Comparison of ENCODE assay signal across 15 cellular contexts in the genomic region with DNA sequence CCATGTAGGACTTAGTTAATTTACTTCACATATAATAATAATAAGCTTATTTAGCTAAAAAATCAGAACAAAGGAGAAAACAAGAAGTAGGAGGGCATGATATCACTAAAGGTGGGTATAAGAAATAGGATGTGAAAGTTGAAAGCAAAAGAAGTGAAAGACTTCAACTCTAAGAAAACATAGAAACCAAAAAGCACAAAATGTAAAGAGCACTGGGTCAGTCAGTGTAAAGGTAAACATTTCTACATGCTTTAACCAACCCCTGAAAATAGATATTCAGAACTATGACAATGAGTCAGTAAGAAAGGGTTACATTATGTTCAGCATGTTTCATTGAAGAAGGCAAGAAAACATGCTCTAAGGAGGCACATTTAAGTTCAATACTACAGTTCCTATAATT.
A peak's percentile ranks its signal among the peaks of the same experiment; 100 is the strongest.
DNase-seq lines count a peak whose midpoint lies in the region; ATAC-seq, FAIRE-seq and TF ChIP-seq lines count a peak whose summit lies in the region.
"Had no signal": no experiment of that assay in that cellular context is flagged by ENCODE, and none has a peak within 500 bp of the region (broad histone marks: within the 10 kb centered on the region; RNA-seq: fewer than 3 reads in every experiment).

No MANE protein-coding gene starts in this region.

- no peaks in the 10 kb centered on the region for H3K9me3 ChIP-seq in A549
- H3K9me3 ChIP-seq: neutrophil had no signal

- TF ChIP-seq POLR2A in A549 (IDR thresholded peaks at IDR 0.05; ENCODE audit: low read length) = no peak

- no peak overlapping the region; a peak in 1 of 6 replicates for H3K27ac ChIP-seq in A549
- H3K27ac ChIP-seq: neutrophil had no signal

- TF ChIP-seq CTCF in A549 (IDR thresholded peaks at IDR 0.05) = no peak

- no peak overlapping the region for H3K4me2 ChIP-seq in A549

- no peak for DNase-seq in A549 (ENCODE audit: low read depth in 1 of 2, low spot score in 1 of 2)
- DNase-seq in COR-L47 (lab: John Stamatoyannopoulos, UW) = no peak
- no peak for DNase-seq in NCI-H187 (lab: John Stamatoyannopoulos, UW)
- no peak for DNase-seq in activated CD8-positive, alpha-beta memory T cell treated with anti-CD3 and anti-CD28 coated beads, Interleukin-2, amount 50 U/mL, for 48 hours
- DNase-seq in NCI-H2196 treated with DMSO at 0.1 percent for 48 hours (lab: John Stamatoyannopoulos, UW; ENCODE audit: unreplicated experiment) = no peak
- DNase-seq: 8988T; activated CD4-positive, alpha-beta T cell treated with anti-CD3 and anti-CD28 coated beads for 36 hours; activated naive CD4-positive, alpha-beta T cell treated with anti-CD3 and anti-CD28 coated beads, Interleukin-2, amount 10 ng/mL, durations not matched to agents 7 days and 5 days; DMS53; Kasumi-1; NCI-H345 had no signal

- CTCF ChIA-PET in A549 (lab: Yijun Ruan, JAX) = interaction anchor here (1.2 to 2.8 kb wide), 3 partner anchors 10 to 204 kb away, joined by 4 to 13 read pairs (median 8); no protein-coding TSS in a partner anchor

- ATAC-seq in A549 (no peak), GM19043 (IDR thresholded peaks at IDR 0.05; ENCODE audit: low read depth, unreplicated experiment) (peak; percentile 97), GM21825 (IDR thresholded peaks at IDR 0.05; ENCODE audit: unreplicated experiment) (peak; percentile 96), HG03175 (IDR thresholded peaks at IDR 0.05; ENCODE audit: unreplicated experiment) (peak; percentile 94)
- ATAC-seq: activated CD4-positive, alpha-beta T cell treated with anti-CD3 and anti-CD28 coated beads for 36 hours had no signal

- TF ChIP-seq EP300 in A549 (IDR thresholded peaks at IDR 0.05) = no peak

- no peak for TF ChIP-seq RAD21 in A549 (conservative IDR thresholded peaks at IDR 0.05 in 1 of 2, IDR thresholded peaks at IDR 0.05 in 1 of 2)

- FAIRE-seq in A549 (lab: Jason Lieb, UNC) = peak; percentile 39

- no peaks in the 10 kb centered on the region for H3K4me1 ChIP-seq in A549

- POLR2A ChIA-PET in A549 (lab: Yijun Ruan, JAX) = no interaction called here

- H3K4me3 ChIP-seq in A549 = no peak overlapping the region

TF ChIP-seq in A549, 52 proteins besides CTCF, POLR2A, EP300 and RAD21:
- TF ChIP-seq ZC3H11A (IDR thresholded peaks at IDR 0.05) (no peak), HDAC2 (IDR thresholded peaks at IDR 0.05) (no peak), BCL3 (IDR thresholded peaks at IDR 0.05) (no peak), MAZ (IDR thresholded peaks at IDR 0.05; ENCODE audit: borderline replicate concordance, low read depth, low read length) (no peak), NPAS2 (CRISPR knock-in tag; IDR thresholded peaks at IDR 0.05; ENCODE audit: borderline replicate concordance) (no peak), GATA3 (IDR thresholded peaks at IDR 0.05; ENCODE audit: borderline replicate concordance) (no peak)

Comparison
In these comparisons a context has a peak if more than half of its experiments do, and no peak if none do; other contexts are left out.
1. ATAC-seq: peak in GM19043 (single experiment), GM21825 (single experiment) and HG03175 (single experiment); none in A549 (0 of 2).